14 cellular contexts compared by ENCODE assay signal in the genomic region with DNA sequence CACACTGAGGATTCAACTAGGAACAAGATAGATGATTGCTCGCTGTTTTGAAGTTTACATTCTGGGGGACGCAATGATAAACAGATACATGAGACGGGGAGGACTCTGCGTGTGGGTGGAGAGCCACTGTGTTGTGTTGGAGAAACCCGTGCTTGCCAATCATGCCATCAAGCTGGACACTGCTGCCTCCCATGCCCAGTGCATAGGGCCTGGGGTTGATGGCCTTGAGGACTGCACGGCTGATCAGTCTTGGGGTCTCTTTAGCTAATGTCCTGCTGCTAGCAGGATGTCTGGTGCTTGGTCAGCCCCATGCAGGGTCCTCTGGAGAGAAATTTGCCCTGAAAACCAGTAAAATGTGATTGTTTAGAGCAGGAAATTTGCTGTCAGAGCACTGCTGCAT.
DNase-seq lines count a peak whose midpoint lies in the region; ATAC-seq and TF ChIP-seq lines count a peak whose summit lies in the region.
"Had no signal": no experiment of that assay in that cellular context is flagged by ENCODE, and none has a peak within 500 bp of the region (broad histone marks: within the 10 kb centered on the region; RNA-seq: fewer than 3 reads in every experiment).

No MANE protein-coding gene starts in this region.

- no peaks in the 10 kb centered on the region for H3K36me3 ChIP-seq in WERI-Rb-1
- H3K36me3 ChIP-seq: BLaER1 treated with 17β-estradiol and CSF1 and Interleukin-3, amounts not matched to agents 10 nM and 100 nM had no signal

- H3K27ac ChIP-seq in right cardiac atrium (ENCODE audit: low read length) (no peak overlapping the region), WERI-Rb-1 (no peak overlapping the region)
- H3K27ac ChIP-seq: BLaER1 treated with 17β-estradiol and CSF1 and Interleukin-3, amounts not matched to agents 10 nM and 100 nM had no signal

- DNase-seq in cardiac septum (ENCODE audit: low spot score) (peak; percentile 22), right cardiac atrium (no peak), islet precursor cell (peak; percentile 25), osteocyte (ENCODE audit: extremely low spot score, unreplicated experiment) (peak; percentile 32), WERI-Rb-1 (no peak)
- DNase-seq: Calu3, DMS79 treated with DMSO at 0.1 percent for 48 hours, GF-D8, H9 had no signal

- intact Hi-C loops in cardiac septum (cut with DNase I) (no loop called here), right cardiac atrium (cut with DNase I) (no loop called here)

- ATAC-seq in right cardiac atrium: no peak
- no peak for ATAC-seq in GM18861 (IDR thresholded peaks at IDR 0.05; ENCODE audit: unreplicated experiment)
- ATAC-seq: CD8-positive, alpha-beta T cell; HepG2 had no signal

- H3K4me3 ChIP-seq in right cardiac atrium (ENCODE audit: low read length): no peak overlapping the region
- H3K4me3 ChIP-seq in WERI-Rb-1 (ENCODE audit: low read depth, low read length): no peak overlapping the region
- H3K4me3 ChIP-seq: BLaER1 treated with 17β-estradiol and CSF1 and Interleukin-3, amounts not matched to agents 10 nM and 100 nM had no signal

- peaks cover 4% of the 10 kb centered on the region for H3K27me3 Mint-ChIP-seq in osteocyte (ENCODE audit: unreplicated experiment)
- H3K27me3 Mint-ChIP-seq: B cell had no signal

- H3K9me3 ChIP-seq in right cardiac atrium (ENCODE audit: control insufficient read depth, low read length) (no peaks in the 10 kb centered on the region), WERI-Rb-1 (ENCODE audit: severe bottlenecking) (no peaks in the 10 kb centered on the region)
- H3K9me3 ChIP-seq: BLaER1 treated with 17β-estradiol and CSF1 and Interleukin-3, amounts not matched to agents 10 nM and 100 nM had no signal

- H3K27me3 ChIP-seq in right cardiac atrium (ENCODE audit: control insufficient read depth, insufficient read depth): no peaks in the 10 kb centered on the region
- H3K27me3 ChIP-seq in WERI-Rb-1 (ENCODE audit: insufficient read depth, low read depth, severe bottlenecking): peaks cover 18% of the 10 kb centered on the region
- H3K27me3 ChIP-seq: BLaER1 treated with 17β-estradiol and CSF1 and Interleukin-3, amounts not matched to agents 10 nM and 100 nM had no signal

- H3K4me3 Mint-ChIP-seq in osteocyte (ENCODE audit: unreplicated experiment): no peak overlapping the region
- H3K4me3 Mint-ChIP-seq: B cell; CD8-positive, alpha-beta T cell; H9 had no signal

- TF ChIP-seq CTCF in osteocyte (IDR thresholded peaks at IDR 0.05) (no peak), WERI-Rb-1 (IDR thresholded peaks at IDR 0.05; ENCODE audit: low read depth, low read length) (no peak)

- no peaks in the 10 kb centered on the region for H3K36me3 Mint-ChIP-seq in osteocyte (ENCODE audit: unreplicated experiment)
- H3K36me3 Mint-ChIP-seq: CD8-positive, alpha-beta T cell had no signal

- H3K4me1 ChIP-seq in right cardiac atrium (ENCODE audit: control insufficient read depth, insufficient read depth, low read length): no peaks in the 10 kb centered on the region

- H3K27ac Mint-ChIP-seq in osteocyte (ENCODE audit: unreplicated experiment): no peak overlapping the region
- H3K27ac Mint-ChIP-seq: B cell; CD8-positive, alpha-beta T cell; H9 had no signal

- WGBS in right cardiac atrium: 90% methylated on average over 6 of the region's 6 CpGs

- H3K4me1 Mint-ChIP-seq in osteocyte (ENCODE audit: unreplicated experiment): no peaks in the 10 kb centered on the region
- H3K4me1 Mint-ChIP-seq: B cell had no signal

- no peaks in the 10 kb centered on the region for H3K9me3 Mint-ChIP-seq in osteocyte (ENCODE audit: unreplicated experiment)
- H3K9me3 Mint-ChIP-seq: CD8-positive, alpha-beta T cell; H9 had no signal

Comparison
In these comparisons a context has a peak if more than half of its experiments do, and no peak if none do; other contexts are left out.
1. DNase-seq: peak in cardiac septum (single experiment), islet precursor cell (single experiment) and osteocyte (single experiment); none in right cardiac atrium (0 of 3) and WERI-Rb-1 (single experiment).